ENCODE assay signal across 18 cellular contexts in genomic region chr1:163055531-163055930, GRCh38. TPM values are rescaled to one million over a fixed set of nuclear protein-coding genes. Genes with fewer than 3 reads are reported as not detected.
DNase-seq lines count a peak whose midpoint lies in the region; ATAC-seq lines count a peak whose summit lies in the region.
"Had no signal": no experiment of that assay in that cellular context is flagged by ENCODE, and none has a peak within 500 bp of the region (broad histone marks: within the 10 kb centered on the region; RNA-seq: fewer than 3 reads in every experiment).

No MANE protein-coding gene starts in this region.

- ATAC-seq in GM19395 (IDR thresholded peaks at IDR 0.05; ENCODE audit: unreplicated experiment), result no peak

- DNase-seq in NCI-H524 (lab: John Stamatoyannopoulos, UW), result peak; percentile 20 to 58
- no peak for DNase-seq in NCI-H524 treated with DMSO at 0.1 percent for 48 hours (lab: John Stamatoyannopoulos, UW)
- DNase-seq in NCI-H2196 (lab: John Stamatoyannopoulos, UW; ENCODE audit: unreplicated experiment), result peak; percentile 67
- DNase-seq in SK-N-DZ (ENCODE audit: low spot score), result peak; percentile 56
- peak; percentile 44 for DNase-seq in superior temporal gyrus (ENCODE audit: extremely low spot score)
- no peak for DNase-seq in activated CD8-positive, alpha-beta memory T cell treated with anti-CD3 and anti-CD28 coated beads, Interleukin-2, amount 50 U/mL, for 4 hours
- no peak for DNase-seq in inferior parietal cortex (ENCODE audit: extremely low spot score)
- DNase-seq: activated CD4-positive, alpha-beta T cell treated with anti-CD3 and anti-CD28 coated beads for 4 hours; CD4-positive, CD25-positive, alpha-beta regulatory T cell; EL; GOT3; midbrain; SIG-M5; sigmoid colon; stimulated activated CD4-positive, alpha-beta T cell treated with anti-CD3 and anti-CD28 coated beads, Interleukin-4, amount 100 ng/mL, for 1 hour; T-helper 9 cell; tibial artery had no signal

RNA-seq across cellular contexts. Expression of gene RGS4, which starts 13.6 kb away (rescaled TPM):
- 411 and 504 TPM in 2 replicates for polyA plus RNA-seq in SK-N-DZ (2014; cell fraction: cytosol; rRNA removed)
- polyA plus RNA-seq in SK-N-DZ (2014; cell fraction: nucleus; rRNA removed), result 138 and 224 TPM in 2 replicates
- polyA plus RNA-seq: CD4-positive, CD25-positive, alpha-beta regulatory T cell had no signal

Comparison
In these comparisons a context has a peak if more than half of its experiments do, and no peak if none do; other contexts are left out.
1. DNase-seq: peak in NCI-H524 (2 of 2), NCI-H2196 (single experiment), SK-N-DZ (single experiment) and superior temporal gyrus (single experiment); none in NCI-H524 treated with DMSO at 0.1 percent for 48 hours (single experiment), activated CD8-positive, alpha-beta memory T cell treated with anti-CD3 and anti-CD28 coated beads, Interleukin-2, amount 50 U/mL, for 4 hours (single experiment) and inferior parietal cortex (single experiment).